1 cellular context compared by ENCODE assay signal in the genomic region with DNA sequence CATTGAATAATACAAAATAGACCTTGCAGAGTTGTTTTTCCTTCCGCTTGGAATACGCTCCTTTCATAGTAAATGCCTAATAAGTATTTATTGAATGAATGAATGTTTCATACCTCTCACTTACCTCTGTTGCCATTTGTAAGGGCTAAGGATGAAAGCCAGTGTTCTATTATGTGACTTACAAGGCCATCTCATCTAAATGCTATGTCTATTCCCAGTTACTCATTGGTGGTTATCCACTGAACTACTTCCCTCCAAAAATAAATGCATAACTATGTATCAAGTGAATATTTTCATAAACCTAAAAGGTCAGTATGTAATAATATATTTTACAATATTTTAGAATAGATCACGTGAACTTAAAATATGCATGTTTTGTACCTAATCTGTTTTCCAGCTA.
TF ChIP-seq lines count a peak whose summit lies in the region.

No MANE protein-coding gene starts in this region.

TF ChIP-seq in IMR-90, 13 proteins besides CTCF, POLR2A, EP300 and RAD21:
- no peak for TF ChIP-seq MXI1 (IDR thresholded peaks at IDR 0.05; ENCODE audit: borderline replicate concordance, low read depth, low read length)
- TF ChIP-seq NFE2L2 (IDR thresholded peaks at IDR 0.05; ENCODE audit: low read depth, low read length): no peak
- TF ChIP-seq RFX5 (IDR thresholded peaks at IDR 0.05; ENCODE audit: low read depth, low read length): no peak
- TF ChIP-seq BHLHE40 (IDR thresholded peaks at IDR 0.05; ENCODE audit: low read depth, low read length): no peak
- no peak for TF ChIP-seq MAZ (IDR thresholded peaks at IDR 0.05; ENCODE audit: borderline replicate concordance, low read depth, low read length)
- no peak for TF ChIP-seq RCOR1 (IDR thresholded peaks at IDR 0.05; ENCODE audit: insufficient replicate concordance, low read length)
- TF ChIP-seq CEBPB (IDR thresholded peaks at IDR 0.05; ENCODE audit: low read depth, low read length): no peak
- TF ChIP-seq USF2 (IDR thresholded peaks at IDR 0.05; ENCODE audit: low read depth, low read length): no peak
- TF ChIP-seq, protein P1, sequence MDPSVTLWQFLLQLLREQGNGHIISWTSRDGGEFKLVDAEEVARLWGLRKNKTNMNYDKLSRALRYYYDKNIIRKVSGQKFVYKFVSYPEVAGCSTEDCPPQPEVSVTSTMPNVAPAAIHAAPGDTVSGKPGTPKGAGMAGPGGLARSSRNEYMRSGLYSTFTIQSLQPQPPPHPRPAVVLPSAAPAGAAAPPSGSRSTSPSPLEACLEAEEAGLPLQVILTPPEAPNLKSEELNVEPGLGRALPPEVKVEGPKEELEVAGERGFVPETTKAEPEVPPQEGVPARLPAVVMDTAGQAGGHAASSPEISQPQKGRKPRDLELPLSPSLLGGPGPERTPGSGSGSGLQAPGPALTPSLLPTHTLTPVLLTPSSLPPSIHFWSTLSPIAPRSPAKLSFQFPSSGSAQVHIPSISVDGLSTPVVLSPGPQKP (IDR thresholded peaks at IDR 0.05; ENCODE audit: borderline replicate concordance, low read depth, low read length): no peak
- no peak for TF ChIP-seq SMC3 (IDR thresholded peaks at IDR 0.05; ENCODE audit: low read depth, low read length)
- TF ChIP-seq FOS (IDR thresholded peaks at IDR 0.05; ENCODE audit: low read depth, low read length): no peak
- TF ChIP-seq MAFK (IDR thresholded peaks at IDR 0.05; ENCODE audit: low read depth, low read length): no peak
